1 cellular context compared by ENCODE assay signal in genomic region chr5:43573058-43573457, GRCh38.
TF ChIP-seq lines count a peak whose summit lies in the region.

No MANE protein-coding gene starts in this region.

TF ChIP-seq in endothelial cell of umbilical vein, 7 proteins besides CTCF, POLR2A, EP300 and RAD21 (continued from another document):
- TF ChIP-seq POLR2AphosphoS5 (IDR thresholded peaks at IDR 0.05; ENCODE audit: insufficient read depth, low read depth, low read length) (no peak), MYC (IDR thresholded peaks at IDR 0.05; ENCODE audit: low read depth, low read length) (no peak), FOS (IDR thresholded peaks at IDR 0.05; ENCODE audit: borderline replicate concordance, insufficient read depth, low read length) (no peak), EZH2 (IDR thresholded peaks at IDR 0.05; ENCODE audit: borderline replicate concordance, low read depth, low read length, severe bottlenecking) (no peak), JUN (IDR thresholded peaks at IDR 0.05; ENCODE audit: borderline replicate concordance, insufficient read depth, insufficient read length, low read depth) (no peak), GATA2 (IDR thresholded peaks at IDR 0.05; ENCODE audit: insufficient read depth, insufficient read length, low read depth, low read length) (no peak)
